In the genomic region with DNA sequence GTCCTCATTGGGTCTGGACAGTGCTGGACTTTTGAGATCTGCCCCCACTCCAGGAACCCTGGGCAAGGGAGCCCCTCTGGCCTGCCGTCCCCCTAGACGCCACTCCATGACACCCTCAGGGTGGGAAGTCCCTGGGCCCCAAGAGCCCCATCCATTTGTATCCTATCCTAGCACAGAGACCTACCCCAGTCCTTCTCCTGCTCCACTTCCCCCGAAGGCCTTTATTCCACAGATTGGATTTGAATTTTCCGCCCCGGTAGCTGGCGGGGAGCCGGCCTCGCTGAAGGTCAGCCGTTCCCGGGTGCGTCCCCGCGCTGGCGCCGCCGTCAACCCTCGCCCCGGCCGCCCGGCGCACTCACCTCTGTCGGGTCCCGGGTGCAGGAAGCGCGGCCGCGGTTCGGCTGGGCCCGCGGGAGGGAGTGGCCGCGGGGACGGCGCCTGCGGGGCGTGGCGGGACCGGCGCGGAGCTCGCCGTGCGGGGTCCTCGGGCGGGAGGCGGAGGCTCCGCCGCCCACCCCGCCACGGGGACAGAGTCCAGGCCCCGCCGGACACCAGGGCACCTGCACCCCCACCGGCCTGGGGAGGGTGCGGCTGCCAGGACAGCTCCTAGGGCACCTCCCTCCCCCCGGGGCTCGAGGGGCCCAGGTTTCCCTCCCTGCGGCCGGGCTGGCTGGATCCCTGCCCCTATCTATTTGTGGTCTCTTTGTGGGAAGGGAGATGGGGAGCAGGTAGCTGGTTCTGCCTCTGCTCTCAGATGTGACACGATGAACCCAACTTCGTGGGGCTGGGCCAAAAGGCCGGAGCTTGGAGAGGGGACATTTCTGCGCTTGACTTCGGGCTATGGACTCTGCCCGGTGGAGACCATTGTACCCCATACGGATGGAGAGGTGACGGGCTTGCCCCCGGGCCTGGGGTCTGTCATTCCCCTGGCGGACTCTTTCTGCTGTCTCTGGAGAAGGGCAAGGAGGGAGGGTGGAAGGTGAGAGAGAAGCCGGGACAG, we compare ENCODE assay signal across 1 cellular context.
TF ChIP-seq lines count a peak whose summit lies in the region.

No MANE protein-coding gene starts in this region.

TF ChIP-seq in K562, 482 proteins besides CTCF, POLR2A, EP300 and RAD21 (continued from another document):
- TF ChIP-seq L3MBTL2 (IDR thresholded peaks at IDR 0.05) (peak; percentile 59; the same call in 1 of the 2 replicates), BCL6 (CRISPR knock-in tag; IDR thresholded peaks at IDR 0.05) (no peak), NFRKB (IDR thresholded peaks at IDR 0.05; ENCODE audit: low read depth) (0 out of 2 replicates have a peak, but pooled peaks have one; percentile 31), JUND (IDR thresholded peaks at IDR 0.05; ENCODE audit: borderline replicate concordance, low read depth, low read length) (no peak), JUND (tag; IDR thresholded peaks at IDR 0.05; ENCODE audit: borderline replicate concordance, low read depth, low read length) (no peak), PCBP2 (IDR thresholded peaks at IDR 0.05; ENCODE audit: low read depth, low read length, poor library complexity, severe bottlenecking) (no peak), PCBP1 (IDR thresholded peaks at IDR 0.05; ENCODE audit: low read depth, low read length, poor library complexity, severe bottlenecking) (no peak), ZFP30 (CRISPR knock-in tag; IDR thresholded peaks at IDR 0.05; ENCODE audit: borderline replicate concordance) (no peak)
- TF ChIP-seq, protein P1, sequence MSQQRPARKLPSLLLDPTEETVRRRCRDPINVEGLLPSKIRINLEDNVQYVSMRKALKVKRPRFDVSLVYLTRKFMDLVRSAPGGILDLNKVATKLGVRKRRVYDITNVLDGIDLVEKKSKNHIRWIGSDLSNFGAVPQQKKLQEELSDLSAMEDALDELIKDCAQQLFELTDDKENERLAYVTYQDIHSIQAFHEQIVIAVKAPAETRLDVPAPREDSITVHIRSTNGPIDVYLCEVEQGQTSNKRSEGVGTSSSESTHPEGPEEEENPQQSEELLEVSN (IDR thresholded peaks at IDR 0.05; ENCODE audit: borderline replicate concordance in 1 of 2, extremely low read depth in 1 of 2, insufficient read depth in 1 of 2, insufficient read length in 1 of 2, low read depth in 1 of 2, low read length in 1 of 2, poor library complexity in 1 of 2, severe bottlenecking in 1 of 2): peak; percentile 32 to 76
- TF ChIP-seq, protein P2, sequence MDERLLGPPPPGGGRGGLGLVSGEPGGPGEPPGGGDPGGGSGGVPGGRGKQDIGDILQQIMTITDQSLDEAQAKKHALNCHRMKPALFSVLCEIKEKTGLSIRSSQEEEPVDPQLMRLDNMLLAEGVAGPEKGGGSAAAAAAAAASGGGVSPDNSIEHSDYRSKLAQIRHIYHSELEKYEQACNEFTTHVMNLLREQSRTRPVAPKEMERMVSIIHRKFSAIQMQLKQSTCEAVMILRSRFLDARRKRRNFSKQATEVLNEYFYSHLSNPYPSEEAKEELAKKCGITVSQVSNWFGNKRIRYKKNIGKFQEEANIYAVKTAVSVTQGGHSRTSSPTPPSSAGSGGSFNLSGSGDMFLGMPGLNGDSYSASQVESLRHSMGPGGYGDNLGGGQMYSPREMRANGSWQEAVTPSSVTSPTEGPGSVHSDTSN (CRISPR knock-in tag; IDR thresholded peaks at IDR 0.05; ENCODE audit: low read depth): no peak
- TF ChIP-seq, protein P2 (tag; conservative IDR thresholded peaks at IDR 0.05; ENCODE audit: low read depth): no peak
- TF ChIP-seq, protein P3, sequence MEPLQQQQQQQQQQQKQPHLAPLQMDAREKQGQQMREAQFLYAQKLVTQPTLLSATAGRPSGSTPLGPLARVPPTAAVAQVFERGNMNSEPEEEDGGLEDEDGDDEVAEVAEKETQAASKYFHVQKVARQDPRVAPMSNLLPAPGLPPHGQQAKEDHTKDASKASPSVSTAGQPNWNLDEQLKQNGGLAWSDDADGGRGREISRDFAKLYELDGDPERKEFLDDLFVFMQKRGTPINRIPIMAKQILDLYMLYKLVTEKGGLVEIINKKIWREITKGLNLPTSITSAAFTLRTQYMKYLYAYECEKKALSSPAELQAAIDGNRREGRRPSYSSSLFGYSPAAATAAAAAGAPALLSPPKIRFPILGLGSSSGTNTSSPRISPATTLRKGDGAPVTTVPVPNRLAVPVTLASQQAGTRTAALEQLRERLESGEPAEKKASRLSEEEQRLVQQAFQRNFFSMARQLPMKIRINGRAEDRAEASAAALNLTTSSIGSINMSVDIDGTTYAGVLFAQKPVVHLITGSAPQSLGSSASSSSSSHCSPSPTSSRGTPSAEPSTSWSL (CRISPR knock-in tag; IDR thresholded peaks at IDR 0.05; ENCODE audit: borderline replicate concordance): no peak
TF ChIP-seq in K562: peak in this region for 25.
